In genomic region chr2:239441261-239441701, GRCh38 we compare ENCODE assay signal across 10 cellular contexts. TPM values are rescaled to one million over a fixed set of nuclear protein-coding genes. Genes with fewer than 3 reads are reported as not detected.
A peak's percentile ranks its signal among the peaks of the same experiment; 100 is the strongest.
DNase-seq lines count a peak whose midpoint lies in the region; FAIRE-seq and TF ChIP-seq lines count a peak whose summit lies in the region.
"Had no signal": no experiment of that assay in that cellular context is flagged by ENCODE, and none has a peak within 500 bp of the region (broad histone marks: within the 10 kb centered on the region; RNA-seq: fewer than 3 reads in every experiment).

No MANE protein-coding gene starts in this region.

- TF ChIP-seq RAD21 in H1 (IDR thresholded peaks at IDR 0.05 in 1 of 2, conservative IDR thresholded peaks at IDR 0.05 in 1 of 2; ENCODE audit: low read depth in 2 of 2, low read length in 2 of 2), result no peak

- no peak overlapping the region for H3K18ac ChIP-seq in H1 (ENCODE audit: extremely low read depth, low read length)

- DNase-seq in H7, result peak; percentile 54
- peak; percentile 70 to 80 for DNase-seq in SJCRH30
- DNase-seq in H1 (ENCODE audit: low read depth in 1 of 2, low spot score in 2 of 2), result no peak
- DNase-seq in ovary, result no peak
- DNase-seq in T1000 (lab: John Stamatoyannopoulos, UW), result no peak
- no peak for DNase-seq in middle frontal gyrus (ENCODE audit: extremely low spot score, low spot score)
- no peak for DNase-seq in stimulated activated CD4-positive, alpha-beta T cell treated with anti-CD3 and anti-CD28 coated beads, Interleukin-4, amount 100 ng/mL, for 24 hours
- DNase-seq: colonic mucosa, OCI-M1 had no signal

- H2BK5ac ChIP-seq in H1 (ENCODE audit: low read depth, low read length), result no peak overlapping the region

- 0 out of 2 replicates have a peak overlapping the region, but pooled peaks have one; percentile 82 for H2AFZ ChIP-seq in H1 (ENCODE audit: low read length)

- no peak overlapping the region for H3K14ac ChIP-seq in H1 (ENCODE audit: insufficient read length)

- TF ChIP-seq EP300 in H1 (IDR thresholded peaks at IDR 0.05; ENCODE audit: borderline replicate concordance in 1 of 2, low read depth in 2 of 2, low read length in 2 of 2) (no peak), ovary (IDR thresholded peaks at IDR 0.05) (no peak)

- H3K4me1 ChIP-seq in SJCRH30 (peaks cover 21% of the 10 kb centered on the region; the same call in 1 of the 2 replicates), H1 (replicated peaks in 1 of 4; ENCODE audit: control insufficient read depth in 3 of 4, insufficient read depth in 4 of 4, low read length in 3 of 4) (peaks cover 0 to 14% (median 9%) of the 10 kb centered on the region in 4 experiments; a peak in 5 of 7 replicates), ovary (ENCODE audit: insufficient read depth) (peaks cover 9% of the 10 kb centered on the region)
- H3K4me1 ChIP-seq: colonic mucosa had no signal

- no peak overlapping the region for H3K9ac ChIP-seq in H1 (replicated peaks in 1 of 4; ENCODE audit: extremely low read depth in 1 of 4, low read depth in 3 of 4, low read length in 3 of 4)

- no peaks in the 10 kb centered on the region for H3K9me3 ChIP-seq in SJCRH30 (replicated peaks)
- H3K9me3 ChIP-seq in H1 (ENCODE audit: insufficient read depth in 2 of 2, low read depth in 1 of 2, low read length in 1 of 2), result peaks cover 0 to 6% of the 10 kb centered on the region in 2 experiments; a peak in 2 of 4 replicates
- H3K9me3 ChIP-seq in ovary, result no peaks in the 10 kb centered on the region
- H3K9me3 ChIP-seq: colonic mucosa had no signal

- no peak overlapping the region for H3K56ac ChIP-seq in H1 (replicated peaks; ENCODE audit: insufficient read length, low read depth, low read length)

- H4K8ac ChIP-seq in H1 (ENCODE audit: extremely low read depth, insufficient read depth, low read length), result no peak overlapping the region

- no peak overlapping the region for H2BK20ac ChIP-seq in H1 (ENCODE audit: low read length)

- no peak for FAIRE-seq in H1 (lab: Jason Lieb, UNC)
- FAIRE-seq: G401.6 had no signal

- intact Hi-C loops in ovary (cut with DNase I), result no loop called here

- H3K27ac ChIP-seq in SJCRH30 (no peak overlapping the region), H1 (ENCODE audit: low read depth, low read length) (no peak overlapping the region), ovary (peak overlapping the region; percentile 71 to 78)
- H3K27ac ChIP-seq: colonic mucosa had no signal

- CTCF ChIA-PET in H1 (lab: Charles Lee; ENCODE audit: partially characterized antibody), result no interaction called here

- no peak overlapping the region for H3K23ac ChIP-seq in H1 (ENCODE audit: insufficient read length)

- TF ChIP-seq POLR2A in H1 (IDR thresholded peaks at IDR 0.05; ENCODE audit: control extremely low read depth in 1 of 2, low read depth in 2 of 2, low read length in 2 of 2), result no peak
- TF ChIP-seq POLR2A in ovary (IDR thresholded peaks at IDR 0.05), result no peak

- no peak overlapping the region for H2BK120ac ChIP-seq in H1 (replicated peaks; ENCODE audit: low read depth, low read length)

- H3K79me2 ChIP-seq in H1 (ENCODE audit: control insufficient read depth in 1 of 2, insufficient read depth in 2 of 2, low read length in 2 of 2), result no peaks in the 10 kb centered on the region

- no peak overlapping the region for H2BK15ac ChIP-seq in H1 (ENCODE audit: low read length)

- H3K36me3 ChIP-seq in H7 (replicated peaks; ENCODE audit: control insufficient read depth, insufficient read depth, low read length), result no peaks in the 10 kb centered on the region
- H3K36me3 ChIP-seq in SJCRH30, result no peaks in the 10 kb centered on the region
- H3K36me3 ChIP-seq in H1 (ENCODE audit: control insufficient read depth in 2 of 4, insufficient read depth in 4 of 4, low read length in 3 of 4), result no peaks in the 10 kb centered on the region
- no peaks in the 10 kb centered on the region for H3K36me3 ChIP-seq in ovary
- H3K36me3 ChIP-seq: colonic mucosa had no signal

- H2BK12ac ChIP-seq in H1 (ENCODE audit: low read depth, low read length), result no peak overlapping the region

- no peak overlapping the region for H3K4ac ChIP-seq in H1 (replicated peaks; ENCODE audit: insufficient read length, low read depth, low read length)

- WGBS in H1 (ENCODE audit: extremely low coverage in 1 of 2, insufficient coverage in 1 of 2, insufficient read length in 1 of 2, insufficient replicate concordance in 2 of 2, low coverage in 1 of 2, low lambda C conversion rate in 2 of 2, missing lambda C conversion rate in 1 of 2), 2 experiments, result 76% methylated on average over 17 of the region's 17 CpGs; no CpG with 5 or more reads in 1 of the 2 experiments
- WGBS in ovary, 3 donors, result 32 to 48% (median 37%) methylated on average over 17 of the region's 17 CpGs

- TF ChIP-seq CTCF in H1 (IDR thresholded peaks at IDR 0.05; ENCODE audit: control extremely low read depth in 1 of 3, insufficient read depth in 1 of 3, low read depth in 1 of 3, low read length in 3 of 3), result no peak
- no peak for TF ChIP-seq CTCF in ovary (IDR thresholded peaks at IDR 0.05)

- no peaks in the 10 kb centered on the region for H4K20me1 ChIP-seq in H1 (replicated peaks in 1 of 2; ENCODE audit: control insufficient read depth in 1 of 2, insufficient read depth in 2 of 2, low read length in 2 of 2)

- no peak overlapping the region for H4K91ac ChIP-seq in H1 (replicated peaks; ENCODE audit: insufficient read length, low read length)

- peak overlapping the region; percentile 41 to 71 for H3K4me2 ChIP-seq in H1 (ENCODE audit: insufficient read depth in 1 of 2, low read depth in 2 of 2, low read length in 2 of 2)

- H2AK5ac ChIP-seq in H1 (ENCODE audit: low read depth, low read length), result no peak overlapping the region; the same call in 1 of the 2 replicates

- no peak overlapping the region for H4K5ac ChIP-seq in H1 (ENCODE audit: insufficient read length, low read depth, low read length)

- no peak overlapping the region for H3K4me3 ChIP-seq in H7 (ENCODE audit: insufficient read depth, low read depth, low read length)
- peak overlapping the region; percentile 10 for H3K4me3 ChIP-seq in SJCRH30
- H3K4me3 ChIP-seq in H1 (ENCODE audit: extremely low read depth in 1 of 4, insufficient read depth in 2 of 4, low read depth in 3 of 4, low read length in 4 of 4), result peak overlapping the region in 3 of 4 experiments; percentile 25 to 54 (median 32); a peak in 4 of 8 replicates
- no peak overlapping the region for H3K4me3 ChIP-seq in ovary
- H3K4me3 ChIP-seq: colonic mucosa had no signal

- no peaks in the 10 kb centered on the region for H3K23me2 ChIP-seq in H1 (ENCODE audit: low read depth, low read length)

- POLR2A ChIA-PET in H1 (lab: Charles Lee; ENCODE audit: partially characterized antibody), result no interaction called here

- H3K27me3 ChIP-seq in H7 (ENCODE audit: control insufficient read depth, insufficient read depth, low read length) (no peaks in the 10 kb centered on the region), SJCRH30 (peaks cover 6% of the 10 kb centered on the region; the same call in 1 of the 2 replicates), H1 (replicated peaks in 1 of 4; ENCODE audit: control insufficient read depth in 3 of 4, extremely low read depth in 1 of 4, insufficient read depth in 3 of 4, low read length in 3 of 4) (peaks cover 0 to 13% (median 5%) of the 10 kb centered on the region in 4 experiments; a peak in 4 of 7 replicates), ovary (no peaks in the 10 kb centered on the region)

- H3K79me1 ChIP-seq in H1 (ENCODE audit: low read depth, low read length), result no peaks in the 10 kb centered on the region

TF ChIP-seq in H1, 55 proteins besides CTCF, POLR2A, EP300 and RAD21 (continues in another document):
- TF ChIP-seq E2F6 (IDR thresholded peaks at IDR 0.05) (no peak), GABPA (IDR thresholded peaks at IDR 0.05; ENCODE audit: borderline replicate concordance, insufficient read depth, low read length) (no peak), USF2 (IDR thresholded peaks at IDR 0.05; ENCODE audit: low read length) (no peak), YY1 (IDR thresholded peaks at IDR 0.05; ENCODE audit: low read depth, low read length) (no peak), EGR1 (IDR thresholded peaks at IDR 0.05; ENCODE audit: borderline replicate concordance, low read depth, low read length) (no peak), ZNF274 (IDR thresholded peaks at IDR 0.05; ENCODE audit: borderline replicate concordance, extremely low read depth, low read length) (no peak), RNF2 (IDR thresholded peaks at IDR 0.05; ENCODE audit: borderline replicate concordance, low read depth, low read length, missing control alignments, poor library complexity, severe bottlenecking) (no peak), SP2 (IDR thresholded peaks at IDR 0.05; ENCODE audit: low read length) (no peak), EZH2 (IDR thresholded peaks at IDR 0.05; ENCODE audit: low read depth, low read length, severe bottlenecking) (no peak), JUND (IDR thresholded peaks at IDR 0.05; ENCODE audit: low read length) (no peak), FOSL1 (IDR thresholded peaks at IDR 0.05; ENCODE audit: insufficient read depth, low read depth, low read length) (no peak)

RNA-seq across cellular contexts. Expression of gene HDAC4, which starts 40.5 kb away (rescaled TPM):
- 18.1 and 28.5 TPM in 2 replicates for total RNA-seq in H7 (2014; rRNA removed; shearing (Covaris generic))
- 8.9 and 11.3 TPM in 2 replicates for total RNA-seq in SJCRH30 (2014; rRNA removed; shearing (Covaris generic))
- 31.3 and 31.5 TPM in 2 replicates for total RNA-seq in H1 (2021; fragmentation: NEBNext Ultra II Directional; extraction: Animal tissue kit (Norgen Biotek cat#: 25700))
- 15.4 and 31.2 TPM in 2 replicates for polyA plus RNA-seq in H1 (2011; rRNA removed)
- polyA plus RNA-seq in H1 (2011; cell fraction: cytosol; rRNA removed), result 14.3 TPM
- polyA plus RNA-seq in H1 (2011; cell fraction: nucleus; rRNA removed), result 24.1 TPM
- 9.7 to 17.8 TPM (median 12.6 TPM) in 4 replicates for polyA plus RNA-seq in H1 (2012, experiment 1 of 2)
- 5.0 TPM for polyA plus RNA-seq in H1 (2012, experiment 2 of 2)
- polyA plus RNA-seq in H1 (2013, experiment 1 of 2), result 14.8 TPM
- polyA plus RNA-seq in H1 (2013, experiment 2 of 2), result 12.6 TPM
- 35.1 and 38.5 TPM in 2 replicates for polyA minus RNA-seq in H1 (2011; rRNA and poly(A)+ RNA removed)
- 26.3 TPM for polyA minus RNA-seq in H1 (2011; cell fraction: cytosol; rRNA and poly(A)+ RNA removed)
- 47.3 TPM for polyA minus RNA-seq in H1 (2011; cell fraction: nucleus; rRNA and poly(A)+ RNA removed)
- total RNA-seq in ovary, result 10 to 100 TPM; 38.0 to 74.0 (median 46.6) TPM
- polyA plus RNA-seq in ovary, result 1 to 10 TPM; 7.0 to 8.2 TPM

Comparison
In these comparisons a context has a peak if more than half of its experiments do, and no peak if none do; other contexts are left out.
1. DNase-seq: peak in H7 (single experiment) and SJCRH30 (2 of 2); none in H1 (0 of 2), ovary (0 of 5), T1000 (single experiment), middle frontal gyrus (single experiment) and stimulated activated CD4-positive, alpha-beta T cell treated with anti-CD3 and anti-CD28 coated beads, Interleukin-4, amount 100 ng/mL, for 24 hours (single experiment).
2. H3K4me3 ChIP-seq: peak in SJCRH30 (single experiment) and H1 (3 of 4); none in H7 (single experiment) and ovary (single experiment).
3. H3K27ac ChIP-seq: peak in ovary (2 of 2); none in SJCRH30 (single experiment) and H1 (single experiment).